In genomic region chr19:55179570-55180484, GRCh38 we compare ENCODE assay signal across 8 cellular contexts. TPM values are rescaled to one million over a fixed set of nuclear protein-coding genes. Genes with fewer than 3 reads are reported as not detected.
DNase-seq lines count a peak whose midpoint lies in the region; ATAC-seq and TF ChIP-seq lines count a peak whose summit lies in the region.

Gene SYT5, minus strand, starts transcription at chr19:55180289. Its CDS starts 1,248 bp downstream, at chr19:55179041.

- no peak within 1 kb of the TSS for H3K27ac ChIP-seq in prostate gland

- peak within 1 kb of the TSS; percentile 77 for H3K4me3 Mint-ChIP-seq in T-helper 2 cell treated with Interferon-gamma antibody and Interleukin-4, amounts not matched to agents 5 μg/mL and 100 μg/mL, for 36 hours

- CTCF ChIA-PET in BJ (lab: Yijun Ruan, JAX), result interaction anchor here (1.0 to 1.2 kb wide), 2 partner anchors 23 to 39 kb away, joined by 3 read pairs; no protein-coding TSS in a partner anchor

- DNase-seq in BJ (ENCODE audit: low read depth), result no peak
- peak; percentile 71 for DNase-seq in T-helper 2 cell treated with Interferon-gamma antibody and Interleukin-4, amounts not matched to agents 5 μg/mL and 100 μg/mL, for 36 hours (ENCODE audit: low spot score)
- DNase-seq in astrocyte of the hippocampus (ENCODE audit: low read depth, low spot score), result peak; percentile 71
- peak; percentile 97 for DNase-seq in iPS-NIHi11 (ENCODE audit: low spot score)
- DNase-seq in stimulated activated CD4-positive, alpha-beta T cell treated with anti-CD3 and anti-CD28 coated beads, Interleukin-2, amount 100 ng/mL, for 24 hours, result peak; percentile 73 to 76
- DNase-seq in prostate gland (ENCODE audit: low spot score), result no peak

- TF ChIP-seq CTCF in BJ (IDR thresholded peaks at IDR 0.05; ENCODE audit: insufficient read depth, low read depth, low read length) (no peak), prostate gland (IDR thresholded peaks at IDR 0.05) (no peak)

- H3K4me1 ChIP-seq in prostate gland (replicated peaks), result no peaks in the 10 kb centered on the region

- H3K36me3 ChIP-seq in BJ (ENCODE audit: control insufficient read depth, insufficient read depth, low read length) (no peaks in the 10 kb centered on the region), prostate gland (no peaks in the 10 kb centered on the region)

- POLR2A ChIA-PET in BJ (lab: Charles Lee), result no interaction called here

- peak within 1 kb of the TSS; percentile 67 for H3K27ac Mint-ChIP-seq in T-helper 2 cell treated with Interferon-gamma antibody and Interleukin-4, amounts not matched to agents 5 μg/mL and 100 μg/mL, for 36 hours

- H3K4me1 Mint-ChIP-seq in T-helper 2 cell treated with Interferon-gamma antibody and Interleukin-4, amounts not matched to agents 5 μg/mL and 100 μg/mL, for 36 hours (ENCODE audit: low read depth), result peaks cover 9% of the 10 kb centered on the region

- intact Hi-C loops in prostate gland (cut with DNase I), result no loop called here

- 4% methylated on average over 64 of the region's 71 CpGs for WGBS in prostate gland

- no peak for TF ChIP-seq POLR2A in prostate gland (IDR thresholded peaks at IDR 0.05)

- H3K27me3 ChIP-seq in BJ (ENCODE audit: control insufficient read depth, insufficient read depth, low read length) (peaks cover 3% of the 10 kb centered on the region; the same call in 1 of the 2 replicates), prostate gland (replicated peaks; ENCODE audit: insufficient read depth) (peaks cover 32% of the 10 kb centered on the region)

- H3K9me3 ChIP-seq in prostate gland, result no peaks in the 10 kb centered on the region

- ATAC-seq in HG02981 (IDR thresholded peaks at IDR 0.05; ENCODE audit: unreplicated experiment) (peak; percentile 2), HG03442 (IDR thresholded peaks at IDR 0.05; ENCODE audit: unreplicated experiment) (no peak)

- peaks cover 33% of the 10 kb centered on the region for H3K27me3 Mint-ChIP-seq in T-helper 2 cell treated with Interferon-gamma antibody and Interleukin-4, amounts not matched to agents 5 μg/mL and 100 μg/mL, for 36 hours (ENCODE audit: low read depth)

- H3K9me3 Mint-ChIP-seq in T-helper 2 cell treated with Interferon-gamma antibody and Interleukin-4, amounts not matched to agents 5 μg/mL and 100 μg/mL, for 36 hours, result no peaks in the 10 kb centered on the region

- H3K36me3 Mint-ChIP-seq in T-helper 2 cell treated with Interferon-gamma antibody and Interleukin-4, amounts not matched to agents 5 μg/mL and 100 μg/mL, for 36 hours (ENCODE audit: low read depth), result no peaks in the 10 kb centered on the region

- H3K4me3 ChIP-seq in BJ (ENCODE audit: low read depth, low read length) (peak within 1 kb of the TSS; percentile 36), prostate gland (peak within 1 kb of the TSS in 1 of 2 donors; percentile 15)

RNA-seq across cellular contexts. Expression of gene SYT5, which starts in this region (rescaled TPM):
- polyA plus RNA-seq in BJ (2011; rRNA removed), result 0.26 and 0.47 TPM in 2 replicates
- polyA minus RNA-seq in BJ (2011; rRNA and poly(A)+ RNA removed), result 0.26 TPM in 1 of 2 replicates, not detected in the other
- total RNA-seq in prostate gland, result 1 to 10 TPM in 1 of 2 donors, not detected in 1; 4.3 TPM

Comparison
In these comparisons a context has a peak if more than half of its experiments do, and no peak if none do; other contexts are left out.
1. DNase-seq: peak in T-helper 2 cell treated with Interferon-gamma antibody and Interleukin-4, amounts not matched to agents 5 μg/mL and 100 μg/mL, for 36 hours (single experiment), astrocyte of the hippocampus (single experiment), iPS-NIHi11 (single experiment) and stimulated activated CD4-positive, alpha-beta T cell treated with anti-CD3 and anti-CD28 coated beads, Interleukin-2, amount 100 ng/mL, for 24 hours (2 of 2); none in BJ (single experiment) and prostate gland (single experiment).